Comparison of ENCODE assay signal across 8 cellular contexts in the genomic region with DNA sequence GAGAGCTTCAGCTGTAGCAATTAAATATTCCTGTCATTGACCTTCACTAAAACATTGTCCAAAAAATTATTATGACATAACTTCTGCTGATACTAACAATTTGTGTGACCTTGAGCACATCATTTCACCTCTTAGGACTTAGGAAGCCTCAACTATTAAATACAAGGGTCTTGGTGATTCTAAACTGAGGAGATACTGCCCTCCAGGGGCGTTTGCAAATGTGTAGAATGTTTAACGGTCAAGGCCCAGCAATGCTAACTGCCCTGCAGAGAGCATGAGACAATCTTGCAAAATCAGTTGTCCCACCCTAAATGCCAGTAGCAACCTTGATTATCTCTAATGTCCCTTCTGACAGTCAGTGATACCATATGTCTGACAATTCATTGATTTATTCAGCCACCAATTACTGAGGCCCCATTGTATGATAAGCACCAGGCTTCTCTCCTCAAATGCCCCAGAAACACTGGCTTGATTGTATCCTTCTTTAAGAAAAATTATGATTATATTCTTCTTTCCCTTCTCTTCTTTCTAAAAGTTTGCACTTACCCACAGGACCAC.
DNase-seq lines count a peak whose midpoint lies in the region; ATAC-seq and TF ChIP-seq lines count a peak whose summit lies in the region.

No MANE protein-coding gene starts in this region.

- DNase-seq in DMS 273 (lab: John Stamatoyannopoulos, UW; ENCODE audit: unreplicated experiment) (peak; percentile 50), DMS 273 treated with DMSO at 0.1 percent for 48 hours (lab: John Stamatoyannopoulos, UW) (no peak), NCI-H1105 (lab: John Stamatoyannopoulos, UW) (peak; percentile 44), epithelial cell of esophagus (ENCODE audit: low read depth) (peak; percentile 34), putamen (ENCODE audit: low spot score) (peak; percentile 49), GM19240 (ENCODE audit: insufficient read length, low spot score) (no peak), SKM-1 (lab: John Stamatoyannopoulos, UW; ENCODE audit: unreplicated experiment) (no peak)

- ATAC-seq in HG03025 (IDR thresholded peaks at IDR 0.05; ENCODE audit: low FRiP score, unreplicated experiment) = no peak

- H3K4me3 ChIP-seq in epithelial cell of esophagus (ENCODE audit: low read length) = no peak overlapping the region

- TF ChIP-seq CTCF in epithelial cell of esophagus (IDR thresholded peaks at IDR 0.05; ENCODE audit: insufficient read depth, low read depth, low read length, missing control alignments) = peak; percentile 17

Comparison
In these comparisons a context has a peak if more than half of its experiments do, and no peak if none do; other contexts are left out.
1. DNase-seq: peak in DMS 273 (single experiment), NCI-H1105 (single experiment), epithelial cell of esophagus (single experiment) and putamen (single experiment); none in DMS 273 treated with DMSO at 0.1 percent for 48 hours (single experiment), GM19240 (single experiment) and SKM-1 (single experiment).